Comparison of ENCODE assay signal across 1 cellular context in genomic region chr6:31680841-31681671, GRCh38.
TF ChIP-seq lines count a peak whose summit lies in the region.

LY6G5C (minus strand) TSS chr6:31681067; CDS start chr6:31680373, 694 bp downstream.

TF ChIP-seq in K562, 482 proteins besides CTCF, POLR2A, EP300 and RAD21 (continued from another document):
- TF ChIP-seq ZNF318 (IDR thresholded peaks at IDR 0.05; ENCODE audit: borderline replicate concordance in 1 of 2, low read depth in 1 of 2): no peak
- TF ChIP-seq ZNF263 (CRISPR knock-in tag; IDR thresholded peaks at IDR 0.05; ENCODE audit: borderline replicate concordance): peak; percentile 74
